1 cellular context compared by ENCODE assay signal in genomic region chr3:10329495-10330015, GRCh38.
TF ChIP-seq lines count a peak whose summit lies in the region.

No MANE protein-coding gene starts in this region.

TF ChIP-seq in HepG2, 621 proteins besides CTCF, POLR2A, EP300 and RAD21:
- TF ChIP-seq TIGD3 (CRISPR knock-in tag; IDR thresholded peaks at IDR 0.05; ENCODE audit: borderline replicate concordance): no peak
- no peak for TF ChIP-seq TERF1 (CRISPR knock-in tag; IDR thresholded peaks at IDR 0.05)
- TF ChIP-seq NFYB (CRISPR knock-in tag; IDR thresholded peaks at IDR 0.05): no peak
- TF ChIP-seq, protein P1, sequence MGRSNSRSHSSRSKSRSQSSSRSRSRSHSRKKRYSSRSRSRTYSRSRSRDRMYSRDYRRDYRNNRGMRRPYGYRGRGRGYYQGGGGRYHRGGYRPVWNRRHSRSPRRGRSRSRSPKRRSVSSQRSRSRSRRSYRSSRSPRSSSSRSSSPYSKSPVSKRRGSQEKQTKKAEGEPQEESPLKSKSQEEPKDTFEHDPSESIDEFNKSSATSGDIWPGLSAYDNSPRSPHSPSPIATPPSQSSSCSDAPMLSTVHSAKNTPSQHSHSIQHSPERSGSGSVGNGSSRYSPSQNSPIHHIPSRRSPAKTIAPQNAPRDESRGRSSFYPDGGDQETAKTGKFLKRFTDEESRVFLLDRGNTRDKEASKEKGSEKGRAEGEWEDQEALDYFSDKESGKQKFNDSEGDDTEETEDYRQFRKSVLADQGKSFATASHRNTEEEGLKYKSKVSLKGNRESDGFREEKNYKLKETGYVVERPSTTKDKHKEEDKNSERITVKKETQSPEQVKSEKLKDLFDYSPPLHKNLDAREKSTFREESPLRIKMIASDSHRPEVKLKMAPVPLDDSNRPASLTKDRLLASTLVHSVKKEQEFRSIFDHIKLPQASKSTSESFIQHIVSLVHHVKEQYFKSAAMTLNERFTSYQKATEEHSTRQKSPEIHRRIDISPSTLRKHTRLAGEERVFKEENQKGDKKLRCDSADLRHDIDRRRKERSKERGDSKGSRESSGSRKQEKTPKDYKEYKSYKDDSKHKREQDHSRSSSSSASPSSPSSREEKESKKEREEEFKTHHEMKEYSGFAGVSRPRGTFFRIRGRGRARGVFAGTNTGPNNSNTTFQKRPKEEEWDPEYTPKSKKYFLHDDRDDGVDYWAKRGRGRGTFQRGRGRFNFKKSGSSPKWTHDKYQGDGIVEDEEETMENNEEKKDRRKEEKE (IDR thresholded peaks at IDR 0.05): no peak
- TF ChIP-seq, protein P2, sequence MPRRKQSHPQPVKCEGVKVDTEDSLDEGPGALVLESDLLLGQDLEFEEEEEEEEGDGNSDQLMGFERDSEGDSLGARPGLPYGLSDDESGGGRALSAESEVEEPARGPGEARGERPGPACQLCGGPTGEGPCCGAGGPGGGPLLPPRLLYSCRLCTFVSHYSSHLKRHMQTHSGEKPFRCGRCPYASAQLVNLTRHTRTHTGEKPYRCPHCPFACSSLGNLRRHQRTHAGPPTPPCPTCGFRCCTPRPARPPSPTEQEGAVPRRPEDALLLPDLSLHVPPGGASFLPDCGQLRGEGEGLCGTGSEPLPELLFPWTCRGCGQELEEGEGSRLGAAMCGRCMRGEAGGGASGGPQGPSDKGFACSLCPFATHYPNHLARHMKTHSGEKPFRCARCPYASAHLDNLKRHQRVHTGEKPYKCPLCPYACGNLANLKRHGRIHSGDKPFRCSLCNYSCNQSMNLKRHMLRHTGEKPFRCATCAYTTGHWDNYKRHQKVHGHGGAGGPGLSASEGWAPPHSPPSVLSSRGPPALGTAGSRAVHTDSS (CRISPR knock-in tag; conservative IDR thresholded peaks at IDR 0.05): no peak
- TF ChIP-seq MNT (IDR thresholded peaks at IDR 0.05): 0 out of 2 replicates have a peak, but pooled peaks have one; percentile 31
